Comparison of ENCODE assay signal across 22 cellular contexts in genomic region chr5:39216621-39217020, GRCh38. TPM values are rescaled to one million over a fixed set of nuclear protein-coding genes. Genes with fewer than 3 reads are reported as not detected.
DNase-seq lines count a peak whose midpoint lies in the region; ATAC-seq and TF ChIP-seq lines count a peak whose summit lies in the region.
"Had no signal": no experiment of that assay in that cellular context is flagged by ENCODE, and none has a peak within 500 bp of the region (broad histone marks: within the 10 kb centered on the region; RNA-seq: fewer than 3 reads in every experiment).

No MANE protein-coding gene starts in this region.

- no peaks in the 10 kb centered on the region for H3K36me3 ChIP-seq in CD8-positive, alpha-beta memory T cell (ENCODE audit: insufficient read depth, low read length)
- no peaks in the 10 kb centered on the region for H3K36me3 ChIP-seq in naive thymus-derived CD4-positive, alpha-beta T cell (ENCODE audit: control insufficient read depth in 2 of 3, insufficient read depth in 3 of 3, low read length in 3 of 3)
- H3K36me3 ChIP-seq in thyroid gland, result no peaks in the 10 kb centered on the region
- H3K36me3 ChIP-seq: BE2C, pancreas, right lobe of liver had no signal

- no peak for TF ChIP-seq CTCF in thyroid gland (IDR thresholded peaks at IDR 0.05)

- peaks cover 54% of the 10 kb centered on the region for H3K4me1 Mint-ChIP-seq in T-helper 1 cell treated with Interleukin-12 subunit alpha and Interleukin-12 subunit beta and Interleukin-4 antibody, amounts not matched to agents 30 μg/mL and 1 μg/mL, for 36 hours (ENCODE audit: low read depth)
- H3K4me1 Mint-ChIP-seq in CD8-positive, alpha-beta memory T cell, result peaks cover 83 to 88% (median 84%) of the 10 kb centered on the region in 3 donors
- H3K4me1 Mint-ChIP-seq in activated T-cell treated with anti-CD3 and anti-CD28 coated beads, Interleukin-2, amount 50 U/mL, for 72 hours (ENCODE audit: low read depth), result peaks cover 89% of the 10 kb centered on the region
- H3K4me1 Mint-ChIP-seq in naive thymus-derived CD4-positive, alpha-beta T cell, result peaks cover 52 to 94% (median 80%) of the 10 kb centered on the region in 7 donors

- no peak for TF ChIP-seq POLR2A in thyroid gland (IDR thresholded peaks at IDR 0.05)

- POLR2A ChIA-PET in CD8-positive, alpha-beta memory T cell (lab: Charles Lee), result interaction anchor here (0.9 to 3.3 kb wide), 14 partner anchors 8 to 73 kb away, joined by 3 to 32 read pairs (median 6); no protein-coding TSS in a partner anchor
- POLR2A ChIA-PET in naive thymus-derived CD4-positive, alpha-beta T cell (lab: Charles Lee), result interaction anchor here (0.7 to 6.7 kb wide), 20 partner anchors 8 to 149 kb away, joined by 3 to 211 read pairs (median 14); no protein-coding TSS in a partner anchor

- H3K4me3 Mint-ChIP-seq in T-helper 1 cell treated with Interleukin-12 subunit alpha and Interleukin-12 subunit beta and Interleukin-4 antibody, amounts not matched to agents 30 μg/mL and 1 μg/mL, for 36 hours, result peak overlapping the region; percentile 75
- peak overlapping the region; percentile 75 to 89 (median 81) for H3K4me3 Mint-ChIP-seq in CD8-positive, alpha-beta memory T cell
- H3K4me3 Mint-ChIP-seq in activated T-cell treated with anti-CD3 and anti-CD28 coated beads, Interleukin-2, amount 50 U/mL, for 72 hours, result peak overlapping the region; percentile 79 to 81
- H3K4me3 Mint-ChIP-seq in naive thymus-derived CD4-positive, alpha-beta T cell, result peak overlapping the region; percentile 82 to 98 (median 86)

- no peaks in the 10 kb centered on the region for H3K9me3 ChIP-seq in CD8-positive, alpha-beta memory T cell (ENCODE audit: low read length)
- no peaks in the 10 kb centered on the region for H3K9me3 ChIP-seq in naive thymus-derived CD4-positive, alpha-beta T cell (ENCODE audit: control insufficient read depth in 2 of 3, low read length in 3 of 3)
- H3K9me3 ChIP-seq in thyroid gland, result no peaks in the 10 kb centered on the region
- H3K9me3 ChIP-seq: BE2C, body of pancreas, pancreas, right lobe of liver had no signal

- ATAC-seq in activated T-cell treated with anti-CD3 and anti-CD28 coated beads, Interleukin-2, amount 50 U/mL, for 72 hours (replicated peaks in 1 of 2), result no peak
- no peak for ATAC-seq in naive thymus-derived CD4-positive, alpha-beta T cell
- ATAC-seq in GM21515 (IDR thresholded peaks at IDR 0.05; ENCODE audit: unreplicated experiment), result no peak
- ATAC-seq: body of pancreas had no signal

- DNase-seq in T-helper 1 cell, result no peak
- DNase-seq in CD8-positive, alpha-beta memory T cell, result no peak
- DNase-seq in activated T-cell treated with anti-CD3 and anti-CD28 coated beads, Interleukin-2, amount 50 U/mL, for 72 hours, result peak in 1 of 2 donors; percentile 30
- no peak for DNase-seq in naive thymus-derived CD4-positive, alpha-beta T cell
- DNase-seq in activated CD4-positive, CD25-positive, alpha-beta regulatory T cell (lab: John Stamatoyannopoulos, UW), result no peak
- DNase-seq in thyroid gland, result no peak
- DNase-seq: BE2C, body of pancreas, GDM1, GOT3, NCI-H1048, NCI-H2081, pancreas, right lobe of liver had no signal

- peaks cover 3% of the 10 kb centered on the region for H3K36me3 Mint-ChIP-seq in T-helper 1 cell treated with Interleukin-12 subunit alpha and Interleukin-12 subunit beta and Interleukin-4 antibody, amounts not matched to agents 30 μg/mL and 1 μg/mL, for 36 hours (ENCODE audit: low read depth)
- H3K36me3 Mint-ChIP-seq in CD8-positive, alpha-beta memory T cell, result peaks cover 2 to 4% (median 3%) of the 10 kb centered on the region in 3 donors
- no peaks in the 10 kb centered on the region for H3K36me3 Mint-ChIP-seq in activated T-cell treated with anti-CD3 and anti-CD28 coated beads, Interleukin-2, amount 50 U/mL, for 72 hours (ENCODE audit: insufficient read depth in 2 of 2)
- H3K36me3 Mint-ChIP-seq in naive thymus-derived CD4-positive, alpha-beta T cell, result peaks cover 0 to 4% (median 0%) of the 10 kb centered on the region in 5 donors

- no peaks in the 10 kb centered on the region for H3K27me3 Mint-ChIP-seq in T-helper 1 cell treated with Interleukin-12 subunit alpha and Interleukin-12 subunit beta and Interleukin-4 antibody, amounts not matched to agents 30 μg/mL and 1 μg/mL, for 36 hours (ENCODE audit: low read depth)
- H3K27me3 Mint-ChIP-seq in CD8-positive, alpha-beta memory T cell, result no peaks in the 10 kb centered on the region
- H3K27me3 Mint-ChIP-seq in activated T-cell treated with anti-CD3 and anti-CD28 coated beads, Interleukin-2, amount 50 U/mL, for 72 hours (ENCODE audit: low read depth), result no peaks in the 10 kb centered on the region
- H3K27me3 Mint-ChIP-seq in naive thymus-derived CD4-positive, alpha-beta T cell, result no peaks in the 10 kb centered on the region

- H3K9me3 Mint-ChIP-seq in T-helper 1 cell treated with Interleukin-12 subunit alpha and Interleukin-12 subunit beta and Interleukin-4 antibody, amounts not matched to agents 30 μg/mL and 1 μg/mL, for 36 hours, result no peaks in the 10 kb centered on the region
- no peaks in the 10 kb centered on the region for H3K9me3 Mint-ChIP-seq in CD8-positive, alpha-beta memory T cell
- no peaks in the 10 kb centered on the region for H3K9me3 Mint-ChIP-seq in activated T-cell treated with anti-CD3 and anti-CD28 coated beads, Interleukin-2, amount 50 U/mL, for 72 hours
- H3K9me3 Mint-ChIP-seq in naive thymus-derived CD4-positive, alpha-beta T cell, result no peaks in the 10 kb centered on the region

- peak overlapping the region; percentile 80 for H3K27ac Mint-ChIP-seq in T-helper 1 cell treated with Interleukin-12 subunit alpha and Interleukin-12 subunit beta and Interleukin-4 antibody, amounts not matched to agents 30 μg/mL and 1 μg/mL, for 36 hours
- peak overlapping the region; percentile 82 to 99 (median 94) for H3K27ac Mint-ChIP-seq in CD8-positive, alpha-beta memory T cell
- H3K27ac Mint-ChIP-seq in activated T-cell treated with anti-CD3 and anti-CD28 coated beads, Interleukin-2, amount 50 U/mL, for 72 hours, result peak overlapping the region; percentile 93
- H3K27ac Mint-ChIP-seq in naive thymus-derived CD4-positive, alpha-beta T cell, result peak overlapping the region; percentile 84 to 99 (median 94)

- CTCF ChIA-PET in CD8-positive, alpha-beta memory T cell (lab: Charles Lee), result interaction anchor here (0.8 to 4.7 kb wide), 31 partner anchors 8 to 131 kb away, joined by 3 to 156 read pairs (median 14); no protein-coding TSS in a partner anchor
- CTCF ChIA-PET in naive thymus-derived CD4-positive, alpha-beta T cell (lab: Charles Lee), result interaction anchor here (0.5 to 10.1 kb wide), 24 partner anchors 10 to 354 kb away, joined by 3 to 192 read pairs (median 10); no protein-coding TSS in a partner anchor

- H3K27me3 ChIP-seq in CD8-positive, alpha-beta memory T cell (ENCODE audit: insufficient read depth, low read length, poor library complexity, severe bottlenecking), result no peaks in the 10 kb centered on the region
- H3K27me3 ChIP-seq in naive thymus-derived CD4-positive, alpha-beta T cell (ENCODE audit: control insufficient read depth in 2 of 2, insufficient read depth in 2 of 2, low read length in 2 of 2), result no peaks in the 10 kb centered on the region
- H3K27me3 ChIP-seq in thyroid gland, result no peaks in the 10 kb centered on the region
- H3K27me3 ChIP-seq: BE2C, body of pancreas, pancreas, right lobe of liver had no signal

- intact Hi-C loops in naive thymus-derived CD4-positive, alpha-beta T cell (cut with micrococcal nuclease), result loop anchor here (1.0 to 10.0 kb wide), 16 partner anchors 8 to 1538 kb away; partner anchors contain the start of genes TTC33 (in 2 of the 2) and RICTOR (in 1 of the 2)
- intact Hi-C loops in thyroid gland (cut with DNase I), result loop anchor here (5.0 kb wide), 1 partner anchor 331 kb away; no protein-coding TSS in a partner anchor

- WGBS in thyroid gland, 2 donors, result 85 to 90% methylated on average over 2 of the region's 2 CpGs

- peaks cover 81% of the 10 kb centered on the region for H3K4me1 ChIP-seq in CD8-positive, alpha-beta memory T cell (ENCODE audit: insufficient read depth, low read length)
- H3K4me1 ChIP-seq in naive thymus-derived CD4-positive, alpha-beta T cell (ENCODE audit: control insufficient read depth in 2 of 2, insufficient read depth in 2 of 2, low read length in 2 of 2), result peaks cover 55 to 59% of the 10 kb centered on the region in 2 donors
- H3K4me1 ChIP-seq in thyroid gland, result peaks cover 0 to 4% of the 10 kb centered on the region in 2 donors
- H3K4me1 ChIP-seq: BE2C, body of pancreas, pancreas, right lobe of liver had no signal

- no peak overlapping the region for H3K27ac ChIP-seq in CD8-positive, alpha-beta memory T cell (ENCODE audit: low read depth, low read length)
- peak overlapping the region; percentile 93 for H3K27ac ChIP-seq in naive thymus-derived CD4-positive, alpha-beta T cell (ENCODE audit: low read depth, low read length)
- no peak overlapping the region for H3K27ac ChIP-seq in thyroid gland
- H3K27ac ChIP-seq: 22Rv1, body of pancreas, KMS-11, pancreas, right lobe of liver, RWPE1 had no signal

- H3K4me3 ChIP-seq in CD8-positive, alpha-beta memory T cell (ENCODE audit: low read length), result peak overlapping the region; percentile 62
- peak overlapping the region; percentile 74 for H3K4me3 ChIP-seq in naive thymus-derived CD4-positive, alpha-beta T cell (ENCODE audit: low read length)
- no peak overlapping the region for H3K4me3 ChIP-seq in thyroid gland (replicated peaks in 1 of 3)
- H3K4me3 ChIP-seq: body of pancreas, right lobe of liver had no signal

RNA-seq across cellular contexts. Expression of gene FYB1, which starts 2.7 kb away (rescaled TPM):
- total RNA-seq in CD8-positive, alpha-beta memory T cell, result 10 to 100 TPM; 75.9 to 84.2 TPM
- 282 TPM for polyA plus RNA-seq in CD8-positive, alpha-beta memory T cell
- 100 to 1,000 TPM; 127 to 131 TPM for total RNA-seq in activated T-cell treated with anti-CD3 and anti-CD28 coated beads, Interleukin-2, amount 50 U/mL, for 72 hours
- 100 to 1,000 TPM; 310 to 701 (median 497) TPM for total RNA-seq in naive thymus-derived CD4-positive, alpha-beta T cell
- polyA plus RNA-seq in naive thymus-derived CD4-positive, alpha-beta T cell, result 100 to 1,000 TPM; 342 to 488 TPM
- total RNA-seq in thyroid gland, result 10 to 100 TPM in 1 of 4 donors, 1 to 10 TPM in 3; 2.4 to 15.6 (median 3.7) TPM
- total RNA-seq: HT-29, lung microvascular endothelial cell, myocyte had no signal

Comparison
In these comparisons a context has a peak if more than half of its experiments do, and no peak if none do; other contexts are left out.
1. H3K4me3 ChIP-seq: peak in CD8-positive, alpha-beta memory T cell (single experiment) and naive thymus-derived CD4-positive, alpha-beta T cell (single experiment); none in thyroid gland (0 of 3).
2. RNA of gene FYB1, which starts 2.7 kb away (total RNA-seq): 310 to 701 TPM in naive thymus-derived CD4-positive, alpha-beta T cell, 127 to 131 TPM in activated T-cell treated with anti-CD3 and anti-CD28 coated beads, Interleukin-2, amount 50 U/mL, for 72 hours and 75.9 to 84.2 TPM in CD8-positive, alpha-beta memory T cell; 2.4 to 15.6 TPM in thyroid gland; every median in the first group is over 4 times any median in the second.
3. Peak in every context shown above with its lines, with median percentiles within 50 percentile points of each other: H3K27ac Mint-ChIP-seq and H3K4me3 Mint-ChIP-seq.